ENCODE assay signal across 8 cellular contexts in the genomic region with DNA sequence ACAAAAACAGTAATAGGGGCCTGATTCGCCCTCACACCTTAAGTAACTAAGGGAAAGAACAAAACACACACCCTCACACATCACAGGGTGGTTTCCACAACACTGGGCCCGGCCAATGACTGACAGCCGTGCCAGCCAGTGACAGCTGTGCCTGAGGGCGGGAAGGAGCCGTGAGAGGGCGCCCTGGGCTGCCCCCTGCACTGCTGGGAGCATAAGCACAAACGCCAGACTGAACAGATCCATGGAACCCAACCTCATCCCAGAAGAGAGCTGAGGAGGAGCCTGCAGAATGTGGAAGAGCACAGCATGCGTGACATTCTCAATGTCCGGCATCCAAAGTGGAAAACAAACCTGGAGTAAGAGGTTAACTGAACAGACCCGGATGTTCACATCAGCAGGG. TPM values are rescaled to one million over a fixed set of nuclear protein-coding genes. Genes with fewer than 3 reads are reported as not detected.
DNase-seq lines count a peak whose midpoint lies in the region; ATAC-seq, FAIRE-seq and TF ChIP-seq lines count a peak whose summit lies in the region.

No MANE protein-coding gene starts in this region.

- TF ChIP-seq EP300 in A549 (IDR thresholded peaks at IDR 0.05) (no peak), SK-N-SH (IDR thresholded peaks at IDR 0.05; ENCODE audit: borderline replicate concordance in 1 of 2, low read depth in 1 of 2, low read length in 1 of 2) (no peak)

- peak overlapping the region; percentile 59 for H3K27ac Mint-ChIP-seq in mesothelial cell of epicardium

- no peak overlapping the region for H2AFZ ChIP-seq in SK-N-SH (ENCODE audit: low read depth)

- no peak for TF ChIP-seq RAD21 in A549 (conservative IDR thresholded peaks at IDR 0.05 in 1 of 2, IDR thresholded peaks at IDR 0.05 in 1 of 2)
- TF ChIP-seq RAD21 in SK-N-SH (IDR thresholded peaks at IDR 0.05; ENCODE audit: low read length), result no peak

- H3K9me2 ChIP-seq in SK-N-SH, result no peaks in the 10 kb centered on the region

- H4K20me1 ChIP-seq in SK-N-SH (ENCODE audit: insufficient read depth), result peaks cover 84% of the 10 kb centered on the region

- H3K27me3 ChIP-seq in SK-N-SH (ENCODE audit: insufficient read depth) (no peaks in the 10 kb centered on the region), bronchial epithelial cell (ENCODE audit: control insufficient read depth, insufficient read depth, low read length) (no peaks in the 10 kb centered on the region)

- no peak for TF ChIP-seq CTCF in A549 (IDR thresholded peaks at IDR 0.05)
- no peak for TF ChIP-seq CTCF in SK-N-SH (IDR thresholded peaks at IDR 0.05)
- no peak for TF ChIP-seq CTCF in bronchial epithelial cell (IDR thresholded peaks at IDR 0.05; ENCODE audit: insufficient read depth, low read length, severe bottlenecking)
- TF ChIP-seq CTCF in mesothelial cell of epicardium (IDR thresholded peaks at IDR 0.05; ENCODE audit: unreplicated experiment), result no peak

- no peaks in the 10 kb centered on the region for H3K9me3 ChIP-seq in A549
- H3K9me3 ChIP-seq in SK-N-SH, result no peaks in the 10 kb centered on the region

- H3K36me3 ChIP-seq in SK-N-SH (replicated peaks in 1 of 2; ENCODE audit: control insufficient read depth in 1 of 2, insufficient read depth in 2 of 2, low read length in 1 of 2), result peaks cover 79 to 87% of the 10 kb centered on the region in 2 experiments
- peaks cover 55% of the 10 kb centered on the region for H3K36me3 ChIP-seq in bronchial epithelial cell (ENCODE audit: control insufficient read depth, insufficient read depth, low read length)

- H3K4me1 ChIP-seq in A549 (0 out of 3 replicates have a peak, but pooled peaks cover 6% of the 10 kb centered on the region), SK-N-SH (ENCODE audit: control insufficient read depth in 1 of 2, insufficient read depth in 2 of 2, low read depth in 1 of 2, low read length in 1 of 2) (no peaks in the 10 kb centered on the region; a peak in 1 of 4 replicates)

- no peak overlapping the region for H3K27ac ChIP-seq in A549
- H3K27ac ChIP-seq in SK-N-SH (ENCODE audit: low read depth in 2 of 2, low read length in 1 of 2), result no peak overlapping the region

- H3K9me3 Mint-ChIP-seq in mesothelial cell of epicardium, result no peaks in the 10 kb centered on the region

- ATAC-seq in A549 (peak; percentile 76 to 91), HG02759 (IDR thresholded peaks at IDR 0.05; ENCODE audit: unreplicated experiment) (no peak), GM19328 (IDR thresholded peaks at IDR 0.05; ENCODE audit: unreplicated experiment) (no peak)
- peak; percentile 95 for ATAC-seq in stimulated activated naive CD8-positive, alpha-beta T cell treated with anti-CD3 and anti-CD28 coated beads, Interleukin-15, Interleukin-2, amounts not matched to agents 100 U/mL and 50 U/mL, for 24 hours

- no peaks in the 10 kb centered on the region for H3K27me3 Mint-ChIP-seq in mesothelial cell of epicardium (ENCODE audit: low read depth)

- WGBS in A549 (ENCODE audit: missing lambda C conversion rate), result 68% methylated on average over 10 of the region's 10 CpGs
- WGBS in SK-N-SH (ENCODE audit: low lambda C conversion rate), result 89% methylated on average over 10 of the region's 10 CpGs

- H3K4me3 ChIP-seq in A549 (no peak overlapping the region), SK-N-SH (ENCODE audit: low read depth in 2 of 2, low read length in 1 of 2) (no peak overlapping the region), bronchial epithelial cell (ENCODE audit: low read depth, low read length) (no peak overlapping the region)

- DNase-seq in A549 (ENCODE audit: low read depth in 1 of 2, low spot score in 1 of 2) (peak in 1 of 2 experiments; percentile 74), SK-N-SH (peak; percentile 73), bronchial epithelial cell (ENCODE audit: low read depth) (peak; percentile 22), mesothelial cell of epicardium (ENCODE audit: low spot score in 2 of 2, unreplicated experiment in 2 of 2) (no peak), SKM-1 treated with dmso at 0.1 percent for 144 hours (lab: John Stamatoyannopoulos, UW; ENCODE audit: unreplicated experiment) (no peak)
- peak; percentile 78 for DNase-seq in stimulated activated naive CD8-positive, alpha-beta T cell treated with anti-CD3 and anti-CD28 coated beads, Interleukin-15, Interleukin-2, amounts not matched to agents 100 U/mL and 50 U/mL, for 24 hours

- peaks cover 5% of the 10 kb centered on the region for H3K4me1 Mint-ChIP-seq in mesothelial cell of epicardium

- H3K36me3 Mint-ChIP-seq in mesothelial cell of epicardium, result peaks cover 60% of the 10 kb centered on the region

- FAIRE-seq in A549 (lab: Jason Lieb, UNC) (no peak), bronchial epithelial cell (lab: Jason Lieb, UNC) (no peak)

- no peak overlapping the region for H3K9ac ChIP-seq in SK-N-SH

- CTCF ChIA-PET in A549 (lab: Yijun Ruan, JAX), result interaction anchor here (1.1 to 6.9 kb wide), 4 partner anchors 14 to 51 kb away, joined by 3 to 49 read pairs (median 4); no protein-coding TSS in a partner anchor
- CTCF ChIA-PET in SK-N-SH (lab: Yijun Ruan, JAX), result interaction anchor here (0.7 to 1.9 kb wide), 2 partner anchors 13 to 21 kb away, joined by 3 to 8 read pairs; no protein-coding TSS in a partner anchor

- H3F3A ChIP-seq in SK-N-SH (replicated peaks; ENCODE audit: insufficient read depth), result peaks cover 33% of the 10 kb centered on the region

- peaks cover 85% of the 10 kb centered on the region for H3K79me2 ChIP-seq in SK-N-SH (ENCODE audit: insufficient read depth)

- TF ChIP-seq POLR2A in A549 (IDR thresholded peaks at IDR 0.05; ENCODE audit: low read length), result no peak

- no peak overlapping the region for H3K4me3 Mint-ChIP-seq in mesothelial cell of epicardium

- no peak overlapping the region for H3K4me2 ChIP-seq in A549
- no peak overlapping the region for H3K4me2 ChIP-seq in SK-N-SH

- POLR2A ChIA-PET in A549 (lab: Yijun Ruan, JAX), result interaction anchor here (1.0 to 1.2 kb wide), 2 partner anchors 11 to 40 kb away, joined by 3 to 4 read pairs; no protein-coding TSS in a partner anchor
- POLR2A ChIA-PET in SK-N-SH (lab: Yijun Ruan, JAX), result no interaction called here

TF ChIP-seq in SK-N-SH, 30 proteins besides CTCF, POLR2A, EP300 and RAD21 (continues in another document):
- TF ChIP-seq, protein P1, sequence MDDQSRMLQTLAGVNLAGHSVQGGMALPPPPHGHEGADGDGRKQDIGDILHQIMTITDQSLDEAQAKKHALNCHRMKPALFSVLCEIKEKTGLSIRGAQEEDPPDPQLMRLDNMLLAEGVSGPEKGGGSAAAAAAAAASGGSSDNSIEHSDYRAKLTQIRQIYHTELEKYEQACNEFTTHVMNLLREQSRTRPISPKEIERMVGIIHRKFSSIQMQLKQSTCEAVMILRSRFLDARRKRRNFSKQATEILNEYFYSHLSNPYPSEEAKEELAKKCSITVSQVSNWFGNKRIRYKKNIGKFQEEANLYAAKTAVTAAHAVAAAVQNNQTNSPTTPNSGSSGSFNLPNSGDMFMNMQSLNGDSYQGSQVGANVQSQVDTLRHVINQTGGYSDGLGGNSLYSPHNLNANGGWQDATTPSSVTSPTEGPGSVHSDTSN (IDR thresholded peaks at IDR 0.05), result peak; percentile 84

RNA-seq across cellular contexts. Expression of a gene that starts 16.0 kb away (rescaled TPM):
- 130 and 139 TPM in 2 replicates for polyA plus RNA-seq in A549 (2011; rRNA removed)
- 182 and 192 TPM in 2 replicates for polyA plus RNA-seq in A549 (2012; cell fraction: cytosol; rRNA removed)
- 734 and 786 TPM in 2 replicates for polyA plus RNA-seq in A549 (2012; cell fraction: nucleus; rRNA removed)
- polyA plus RNA-seq in A549 (2017; fragmentation: RNase III; extraction: RNeasy Plus Mini Kit Qiagen cat#74134 plus additional on column Dnase treatment), result 151 to 173 TPM (median 163 TPM) in 3 replicates
- polyA minus RNA-seq in A549 (2011; rRNA and poly(A)+ RNA removed), result 105 and 128 TPM in 2 replicates
- 133 and 216 TPM in 2 replicates for polyA plus RNA-seq in SK-N-SH (2012; rRNA removed)
- polyA plus RNA-seq in SK-N-SH (2012; cell fraction: cytosol; rRNA removed), result 121 and 170 TPM in 2 replicates
- 670 and 707 TPM in 2 replicates for polyA plus RNA-seq in SK-N-SH (2012; cell fraction: nucleus; rRNA removed)
- 64.9 and 72.4 TPM in 2 replicates for total RNA-seq in bronchial epithelial cell
- total RNA-seq in mesothelial cell of epicardium, result 202 to 212 TPM (median 204 TPM) in 3 replicates

RNA-seq across cellular contexts. Expression of a gene that starts 28.6 kb away (rescaled TPM):
- polyA plus RNA-seq in A549 (2011; rRNA removed) (28.6 and 40.0 TPM in 2 replicates), A549 (2017; fragmentation: RNase III; extraction: RNeasy Plus Mini Kit Qiagen cat#74134 plus additional on column Dnase treatment) (77.9 to 97.7 TPM (median 90.9 TPM) in 3 replicates), SK-N-SH (2012; rRNA removed) (68.8 and 70.7 TPM in 2 replicates)
- polyA plus RNA-seq in A549 (2012; cell fraction: cytosol; rRNA removed), result 53.6 and 113 TPM in 2 replicates
- 108 and 156 TPM in 2 replicates for polyA plus RNA-seq in A549 (2012; cell fraction: nucleus; rRNA removed)
- polyA minus RNA-seq in A549 (2011; rRNA and poly(A)+ RNA removed), result 31.5 TPM in 2 replicates
- polyA plus RNA-seq in SK-N-SH (2012; cell fraction: cytosol; rRNA removed), result 25.2 and 42.6 TPM in 2 replicates
- 38.5 and 58.7 TPM in 2 replicates for polyA plus RNA-seq in SK-N-SH (2012; cell fraction: nucleus; rRNA removed)
- total RNA-seq in bronchial epithelial cell (162 and 205 TPM in 2 replicates), mesothelial cell of epicardium (62.0 to 68.8 TPM (median 67.3 TPM) in 3 replicates)

RNA-seq across cellular contexts. Expression of a gene that starts 44.8 kb away (rescaled TPM):
- polyA plus RNA-seq in A549 (2011; rRNA removed) (16.6 and 18.5 TPM in 2 replicates), A549 (2017; fragmentation: RNase III; extraction: RNeasy Plus Mini Kit Qiagen cat#74134 plus additional on column Dnase treatment) (18.2 to 22.1 TPM (median 18.9 TPM) in 3 replicates), SK-N-SH (2012; rRNA removed) (68.6 and 82.9 TPM in 2 replicates)
- polyA plus RNA-seq in A549 (2012; cell fraction: cytosol; rRNA removed), result 24.3 and 29.0 TPM in 2 replicates
- polyA plus RNA-seq in A549 (2012; cell fraction: nucleus; rRNA removed), result 200 and 241 TPM in 2 replicates
- polyA minus RNA-seq in A549 (2011; rRNA and poly(A)+ RNA removed), result 22.3 and 26.3 TPM in 2 replicates
- polyA plus RNA-seq in SK-N-SH (2012; cell fraction: cytosol; rRNA removed), result 11.2 and 17.5 TPM in 2 replicates
- 417 and 423 TPM in 2 replicates for polyA plus RNA-seq in SK-N-SH (2012; cell fraction: nucleus; rRNA removed)
- total RNA-seq in bronchial epithelial cell (8.1 and 10.8 TPM in 2 replicates), mesothelial cell of epicardium (90.4 to 92.1 TPM (median 91.5 TPM) in 3 replicates)

RNA-seq across cellular contexts. Expression of a gene that starts 59.9 kb away (rescaled TPM):
- polyA plus RNA-seq in A549 (2011; rRNA removed) (not detected in 2 replicates), A549 (2017; fragmentation: RNase III; extraction: RNeasy Plus Mini Kit Qiagen cat#74134 plus additional on column Dnase treatment) (not detected in 3 replicates), SK-N-SH (2012; rRNA removed) (0.07 TPM in 1 of 2 replicates, not detected in the other)
- not detected in 2 replicates for polyA plus RNA-seq in A549 (2012; cell fraction: cytosol; rRNA removed)
- 0.07 TPM in 1 of 2 replicates, not detected in the other for polyA plus RNA-seq in A549 (2012; cell fraction: nucleus; rRNA removed)
- not detected in 2 replicates for polyA minus RNA-seq in A549 (2011; rRNA and poly(A)+ RNA removed)
- 0.16 TPM in 1 of 2 replicates, not detected in the other for polyA plus RNA-seq in SK-N-SH (2012; cell fraction: cytosol; rRNA removed)
- polyA plus RNA-seq in SK-N-SH (2012; cell fraction: nucleus; rRNA removed), result not detected in 2 replicates
- total RNA-seq in bronchial epithelial cell (not detected in 2 replicates), mesothelial cell of epicardium (0.83 to 1.4 TPM (median 1.2 TPM) in 3 replicates)

Comparison
In these comparisons a context has a peak if more than half of its experiments do, and no peak if none do; other contexts are left out.
1. ATAC-seq: peak in A549 (2 of 2) and stimulated activated naive CD8-positive, alpha-beta T cell treated with anti-CD3 and anti-CD28 coated beads, Interleukin-15, Interleukin-2, amounts not matched to agents 100 U/mL and 50 U/mL, for 24 hours (single experiment); none in HG02759 (single experiment) and GM19328 (single experiment).
2. DNase-seq: peak in SK-N-SH (single experiment), bronchial epithelial cell (single experiment) and stimulated activated naive CD8-positive, alpha-beta T cell treated with anti-CD3 and anti-CD28 coated beads, Interleukin-15, Interleukin-2, amounts not matched to agents 100 U/mL and 50 U/mL, for 24 hours (single experiment); none in mesothelial cell of epicardium (0 of 2) and SKM-1 treated with dmso at 0.1 percent for 144 hours (single experiment).